In genomic region chr3:179200790-179201189, GRCh38 we compare ENCODE assay signal across 22 cellular contexts.
"Had no signal": no experiment of that assay in that cellular context is flagged by ENCODE, and none has a peak within 500 bp of the region (broad histone marks: within the 10 kb centered on the region; RNA-seq: fewer than 3 reads in every experiment).

No MANE protein-coding gene starts in this region.

- FAIRE-seq: HepG2 had no signal

- H3K9me3 ChIP-seq: MG63, SK-N-SH had no signal

- H3K27me3 ChIP-seq: MG63 had no signal

- DNase-seq: IMR-90, Karpas-422, KG1, MG63, NCI-H1092, NCI-H1105 treated with DMSO at 0.1 percent for 48 hours, NCI-H1417 treated with DMSO at 0.1 percent for 48 hours, NCI-H146, NCI-H1694 treated with DMSO at 0.1 percent for 48 hours, NCI-H1930, NCI-H2081, NCI-H2171, NCI-H226, NCI-H446, NCI-H510A, NCI-H524 treated with DMSO at 0.1 percent for 48 hours, NCI-H69, NCI-H774, RPMI8226, SHP77, SK-N-SH had no signal

- H3K4me3 ChIP-seq: MG63 had no signal

- ATAC-seq: HepG2 had no signal
